ENCODE assay signal across 19 cellular contexts in the genomic region with DNA sequence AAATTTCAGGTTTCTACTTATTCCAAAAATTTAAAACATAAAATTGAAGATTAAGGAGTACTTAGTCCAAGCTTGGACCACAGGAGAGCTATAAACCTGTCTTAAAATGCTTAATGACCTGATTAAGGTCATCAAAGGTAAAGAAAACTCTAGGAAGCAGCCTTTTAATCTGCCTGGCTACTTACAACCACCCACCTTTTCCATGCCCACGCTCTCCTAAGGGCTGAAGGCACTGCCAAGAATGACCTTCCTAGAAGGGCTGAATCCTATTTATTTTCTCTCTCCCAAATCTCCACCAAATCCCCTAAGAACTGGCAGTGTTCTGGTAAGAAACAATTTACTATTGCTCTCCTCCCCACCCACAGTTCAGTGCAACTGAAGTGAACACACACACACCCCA. TPM values are rescaled to one million over a fixed set of nuclear protein-coding genes. Genes with fewer than 3 reads are reported as not detected.
DNase-seq lines count a peak whose midpoint lies in the region; ATAC-seq and TF ChIP-seq lines count a peak whose summit lies in the region.
"Had no signal": no experiment of that assay in that cellular context is flagged by ENCODE, and none has a peak within 500 bp of the region (broad histone marks: within the 10 kb centered on the region; RNA-seq: fewer than 3 reads in every experiment).

No MANE protein-coding gene starts in this region.

- WGBS in psoas muscle, 3 donors: 4 to 33% (median 23%) methylated on average over 1 of the region's 1 CpG

- no peak for ATAC-seq in CD8-positive, alpha-beta T cell
- ATAC-seq in T-helper 17 cell (no peak), psoas muscle (no peak), GM19328 (IDR thresholded peaks at IDR 0.05; ENCODE audit: unreplicated experiment) (no peak)
- ATAC-seq: activated CD8-positive, alpha-beta T cell treated with anti-CD3 and anti-CD28 coated beads for 36 hours; effector memory CD8-positive, alpha-beta T cell; PC-3 had no signal

- no peaks in the 10 kb centered on the region for H3K27me3 ChIP-seq in CD8-positive, alpha-beta T cell (ENCODE audit: insufficient read depth, low read length)
- H3K27me3 ChIP-seq in psoas muscle (ENCODE audit: insufficient read depth in 3 of 3, low read length in 2 of 3): no peaks in the 10 kb centered on the region
- H3K27me3 ChIP-seq: thyroid gland had no signal

- CTCF ChIA-PET in CD8-positive, alpha-beta T cell (lab: Charles Lee): interaction anchor here (1.5 to 14.1 kb wide), 5 partner anchors 15 to 98 kb away, joined by 4 to 244 read pairs (median 5); no protein-coding TSS in a partner anchor
- CTCF ChIA-PET in HEK293T (lab: Yijun Ruan, JAX): interaction anchor here (0.5 to 2.1 kb wide), 3 partner anchors 51 to 614 kb away, joined by 3 to 6 read pairs (median 5); no protein-coding TSS in a partner anchor

- H3K36me3 ChIP-seq in CD8-positive, alpha-beta T cell (ENCODE audit: insufficient read depth, low read length): no peaks in the 10 kb centered on the region
- no peaks in the 10 kb centered on the region for H3K36me3 ChIP-seq in psoas muscle (ENCODE audit: insufficient read depth in 1 of 2, low read depth in 1 of 2)
- H3K36me3 ChIP-seq: SJSA1, thyroid gland had no signal

- no peak for DNase-seq in CD8-positive, alpha-beta T cell
- no peak for DNase-seq in T-helper 17 cell
- DNase-seq in left kidney (ENCODE audit: low read depth, low spot score): peak; percentile 21
- DNase-seq in psoas muscle: no peak
- DNase-seq in HEK293T (ENCODE audit: extremely low spot score): no peak
- DNase-seq in T-helper 2 cell: no peak
- DNase-seq in GM10266 (ENCODE audit: extremely low spot score): no peak
- DNase-seq: activated CD8-positive, alpha-beta T cell treated with anti-CD3 and anti-CD28 coated beads for 36 hours; effector memory CD8-positive, alpha-beta T cell; NCI-H1436 treated with DMSO at 0.1 percent for 48 hours; NCI-H774; PC-3; stimulated activated CD4-positive, alpha-beta T cell treated with anti-CD3 and anti-CD28 coated beads, Interleukin-15, amount 100 ng/mL, for 24 hours; thyroid gland had no signal

- peaks cover 54% of the 10 kb centered on the region for H3K4me1 ChIP-seq in CD8-positive, alpha-beta T cell (ENCODE audit: insufficient read depth, low read length)
- H3K4me1 ChIP-seq in psoas muscle: peaks cover 39% of the 10 kb centered on the region
- H3K4me1 ChIP-seq: SJSA1 had no signal

- H3K36me3 Mint-ChIP-seq in CD8-positive, alpha-beta T cell: peaks cover 8% of the 10 kb centered on the region
- H3K36me3 Mint-ChIP-seq in T-helper 17 cell (ENCODE audit: low read depth): peaks cover 14% of the 10 kb centered on the region

- TF ChIP-seq CTCF in CD8-positive, alpha-beta T cell (IDR thresholded peaks at IDR 0.05): no peak
- no peak for TF ChIP-seq CTCF in psoas muscle (IDR thresholded peaks at IDR 0.05)
- TF ChIP-seq CTCF in GM10266 (IDR thresholded peaks at IDR 0.05; ENCODE audit: control insufficient read depth, insufficient read depth, low read depth, missing control alignments): no peak

- H3K27ac ChIP-seq in CD8-positive, alpha-beta T cell (ENCODE audit: low read depth, low read length): no peak overlapping the region
- H3K27ac ChIP-seq in psoas muscle: peak overlapping the region; percentile 44
- H3K27ac ChIP-seq: SJSA1 had no signal

- no peaks in the 10 kb centered on the region for H3K27me3 Mint-ChIP-seq in CD8-positive, alpha-beta T cell (ENCODE audit: low read depth)
- H3K27me3 Mint-ChIP-seq in T-helper 17 cell: no peaks in the 10 kb centered on the region
- H3K27me3 Mint-ChIP-seq: activated CD8-positive, alpha-beta T cell treated with anti-CD3 and anti-CD28 coated beads for 36 hours; effector memory CD8-positive, alpha-beta T cell; memory B cell had no signal

- POLR2A ChIA-PET in CD8-positive, alpha-beta T cell (lab: Charles Lee): interaction anchor here (0.7 kb wide), 1 partner anchor 72 kb away, joined by 3 read pairs; no protein-coding TSS in a partner anchor
- POLR2A ChIA-PET in HEK293T (lab: Yijun Ruan, JAX): interaction anchor here (0.7 kb wide), 1 partner anchor 37 kb away, joined by 3 read pairs; no protein-coding TSS in a partner anchor

- peaks cover 82% of the 10 kb centered on the region for H3K4me1 Mint-ChIP-seq in CD8-positive, alpha-beta T cell (ENCODE audit: low read depth)
- peaks cover 42% of the 10 kb centered on the region for H3K4me1 Mint-ChIP-seq in T-helper 17 cell

- peak overlapping the region; percentile 1 for H3K4me3 Mint-ChIP-seq in CD8-positive, alpha-beta T cell
- H3K4me3 Mint-ChIP-seq in T-helper 17 cell: no peak overlapping the region
- H3K4me3 Mint-ChIP-seq: activated CD8-positive, alpha-beta T cell treated with anti-CD3 and anti-CD28 coated beads for 36 hours; activated T-helper 1 cell treated with anti-CD3 and anti-CD28 coated beads, Interleukin-12 subunit alpha, Interleukin-12 subunit beta, Interleukin-2, Interleukin-4 antibody, amounts not matched to agents 30 ng/mL and 10 ng/mL and 1 ng/mL, durations not matched to agents 14 hours and 24 hours and 36 hours; effector memory CD8-positive, alpha-beta T cell; memory B cell; T-helper 2 cell treated with Interferon-gamma antibody and Interleukin-4, amounts not matched to agents 5 μg/mL and 100 μg/mL, for 36 hours had no signal

- H3K27ac Mint-ChIP-seq in CD8-positive, alpha-beta T cell: peak overlapping the region; percentile 75
- H3K27ac Mint-ChIP-seq in T-helper 17 cell: peak overlapping the region; percentile 75
- H3K27ac Mint-ChIP-seq: activated CD8-positive, alpha-beta T cell treated with anti-CD3 and anti-CD28 coated beads for 36 hours; activated T-helper 1 cell treated with anti-CD3 and anti-CD28 coated beads, Interleukin-12 subunit alpha, Interleukin-12 subunit beta, Interleukin-2, Interleukin-4 antibody, amounts not matched to agents 30 ng/mL and 10 ng/mL and 1 ng/mL, durations not matched to agents 14 hours and 24 hours and 36 hours; effector memory CD8-positive, alpha-beta T cell; memory B cell; T-helper 2 cell treated with Interferon-gamma antibody and Interleukin-4, amounts not matched to agents 5 μg/mL and 100 μg/mL, for 36 hours had no signal

- H3K9me3 ChIP-seq in CD8-positive, alpha-beta T cell (ENCODE audit: low read length): no peaks in the 10 kb centered on the region
- H3K9me3 ChIP-seq in T-helper 17 cell (ENCODE audit: control insufficient read depth, low read length, poor library complexity, severe bottlenecking): no peaks in the 10 kb centered on the region
- no peaks in the 10 kb centered on the region for H3K9me3 ChIP-seq in psoas muscle
- H3K9me3 ChIP-seq: SJSA1, thyroid gland had no signal

- H3K9me3 Mint-ChIP-seq in CD8-positive, alpha-beta T cell: no peaks in the 10 kb centered on the region
- H3K9me3 Mint-ChIP-seq: activated CD8-positive, alpha-beta T cell treated with anti-CD3 and anti-CD28 coated beads for 36 hours; activated T-helper 1 cell treated with anti-CD3 and anti-CD28 coated beads, Interleukin-12 subunit alpha, Interleukin-12 subunit beta, Interleukin-2, Interleukin-4 antibody, amounts not matched to agents 30 ng/mL and 10 ng/mL and 1 ng/mL, durations not matched to agents 14 hours and 24 hours and 36 hours; effector memory CD8-positive, alpha-beta T cell; memory B cell; T-helper 2 cell treated with Interferon-gamma antibody and Interleukin-4, amounts not matched to agents 5 μg/mL and 100 μg/mL, for 36 hours had no signal

- intact Hi-C loops in CD8-positive, alpha-beta T cell (cut with DNase I, micrococcal nuclease): no loop called here
- intact Hi-C loops in psoas muscle (cut with DNase I): loop anchor here in 1 of 2 donors (5.0 kb wide), 1 partner anchor 86 kb away; no protein-coding TSS in a partner anchor

- no peak overlapping the region for H3K4me3 ChIP-seq in CD8-positive, alpha-beta T cell (ENCODE audit: low read depth, low read length)
- no peak overlapping the region for H3K4me3 ChIP-seq in psoas muscle
- H3K4me3 ChIP-seq: SJSA1, thyroid gland had no signal

TF ChIP-seq in HEK293T, 16 proteins besides CTCF, POLR2A, EP300 and RAD21:
- TF ChIP-seq FOXM1 (IDR thresholded peaks at IDR 0.05; ENCODE audit: borderline replicate concordance): no peak
- no peak for TF ChIP-seq SUZ12 (IDR thresholded peaks at IDR 0.05)
- TF ChIP-seq, protein P1, sequence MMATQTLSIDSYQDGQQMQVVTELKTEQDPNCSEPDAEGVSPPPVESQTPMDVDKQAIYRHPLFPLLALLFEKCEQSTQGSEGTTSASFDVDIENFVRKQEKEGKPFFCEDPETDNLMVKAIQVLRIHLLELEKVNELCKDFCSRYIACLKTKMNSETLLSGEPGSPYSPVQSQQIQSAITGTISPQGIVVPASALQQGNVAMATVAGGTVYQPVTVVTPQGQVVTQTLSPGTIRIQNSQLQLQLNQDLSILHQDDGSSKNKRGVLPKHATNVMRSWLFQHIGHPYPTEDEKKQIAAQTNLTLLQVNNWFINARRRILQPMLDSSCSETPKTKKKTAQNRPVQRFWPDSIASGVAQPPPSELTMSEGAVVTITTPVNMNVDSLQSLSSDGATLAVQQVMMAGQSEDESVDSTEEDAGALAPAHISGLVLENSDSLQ (IDR thresholded peaks at IDR 0.05): no peak
- TF ChIP-seq FOXK2 (IDR thresholded peaks at IDR 0.05): no peak
- TF ChIP-seq L3MBTL2 (conservative IDR thresholded peaks at IDR 0.05): no peak
- TF ChIP-seq HDGF (IDR thresholded peaks at IDR 0.05; ENCODE audit: borderline replicate concordance): no peak
- TF ChIP-seq ZNF384 (IDR thresholded peaks at IDR 0.05): no peak
- TF ChIP-seq BHLHE40 (IDR thresholded peaks at IDR 0.05; ENCODE audit: borderline replicate concordance): no peak
- no peak for TF ChIP-seq CTBP1 (IDR thresholded peaks at IDR 0.05; ENCODE audit: borderline replicate concordance)
- no peak for TF ChIP-seq SP1 (IDR thresholded peaks at IDR 0.05)
- TF ChIP-seq LEF1 (IDR thresholded peaks at IDR 0.05; ENCODE audit: borderline replicate concordance): no peak
- TF ChIP-seq ELF4 (IDR thresholded peaks at IDR 0.05): no peak
- TF ChIP-seq FOXA1 (IDR thresholded peaks at IDR 0.05): no peak
- no peak for TF ChIP-seq ARNT (IDR thresholded peaks at IDR 0.05)
- no peak for TF ChIP-seq NFRKB (IDR thresholded peaks at IDR 0.05)
- TF ChIP-seq TARDBP (IDR thresholded peaks at IDR 0.05): no peak

RNA-seq across cellular contexts. Expression of a gene that starts 6.8 kb away (rescaled TPM):
- 10 to 100 TPM; 22.5 to 23.1 TPM for total RNA-seq in CD8-positive, alpha-beta T cell
- total RNA-seq in T-helper 17 cell: 10 to 100 TPM; 21.6 to 22.7 TPM
- 10 to 100 TPM; 11.3 to 12.5 (median 12.3) TPM for total RNA-seq in psoas muscle
- polyA plus RNA-seq in psoas muscle: 1 to 10 TPM; 2.3 to 6.5 (median 6.5) TPM
